Comparison of ENCODE assay signal across 9 cellular contexts in the genomic region with DNA sequence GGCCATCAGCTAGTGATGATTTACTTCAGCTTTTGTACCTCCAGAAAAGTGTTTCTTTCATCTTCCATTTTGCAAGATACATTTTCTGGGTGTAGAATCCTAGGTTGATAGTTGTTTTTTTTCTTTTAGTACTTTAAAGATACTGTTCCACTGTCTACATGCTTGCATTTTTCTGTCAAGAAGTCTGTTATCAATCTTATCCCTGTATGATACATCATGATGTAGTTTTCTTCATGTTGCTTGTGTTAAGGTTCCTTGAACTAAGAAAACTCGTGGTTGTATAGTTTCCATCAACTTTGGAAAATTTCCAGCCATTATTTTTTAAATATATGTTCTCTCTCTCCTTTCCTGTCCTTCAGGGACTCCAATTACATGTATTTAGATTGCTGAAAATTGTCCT. TPM values are rescaled to one million over a fixed set of nuclear protein-coding genes. Genes with fewer than 3 reads are reported as not detected.
"Had no signal": no experiment of that assay in that cellular context is flagged by ENCODE, and none has a peak within 500 bp of the region (broad histone marks: within the 10 kb centered on the region; RNA-seq: fewer than 3 reads in every experiment).

No MANE protein-coding gene starts in this region.

- H3K4me1 Mint-ChIP-seq: GM23338, IgD-negative memory B cell had no signal

- H3K4me3 Mint-ChIP-seq: GM23338, IgD-negative memory B cell had no signal

- H3K4me1 ChIP-seq: HAP-1 had no signal

- H3K27ac Mint-ChIP-seq: GM23338, IgD-negative memory B cell had no signal

- H3K4me2 ChIP-seq: GM23338 had no signal

- FAIRE-seq: H1, HTR-8/SVneo had no signal

- H3K9me3 Mint-ChIP-seq: GM23338, IgD-negative memory B cell had no signal

- H3K36me3 Mint-ChIP-seq: IgD-negative memory B cell had no signal

- H3K9me3 ChIP-seq: HAP-1 had no signal

- H3K4me3 ChIP-seq: GM23338, HAP-1 had no signal

- H2AFZ ChIP-seq: GM23338 had no signal

- H3K36me3 ChIP-seq: HAP-1 had no signal

- DNase-seq: H7, KG1 had no signal

- ATAC-seq: GM23338, HCT116 had no signal

RNA-seq across cellular contexts. Expression of a gene that starts 40.9 kb away (rescaled TPM):
- total RNA-seq: HT-29 had no signal

RNA-seq across cellular contexts. Expression of a gene that starts 59.5 kb away (rescaled TPM):
- total RNA-seq: GM23338, H1, H7, HT-29 had no signal
- polyA plus RNA-seq: GM23338, H1, IgD-negative memory B cell had no signal
